ENCODE assay signal across 17 cellular contexts in genomic region chr11:86492370-86493030, GRCh38.
DNase-seq lines count a peak whose midpoint lies in the region; ATAC-seq, FAIRE-seq and TF ChIP-seq lines count a peak whose summit lies in the region.
"Had no signal": no experiment of that assay in that cellular context is flagged by ENCODE, and none has a peak within 500 bp of the region (broad histone marks: within the 10 kb centered on the region; RNA-seq: fewer than 3 reads in every experiment).

No MANE protein-coding gene starts in this region.

- ATAC-seq in stimulated activated naive CD8-positive, alpha-beta T cell treated with anti-CD3 and anti-CD28 coated beads, Interleukin-15, Interleukin-2, amounts not matched to agents 100 U/mL and 50 U/mL, for 24 hours = peak; percentile 60
- no peak for ATAC-seq in stimulated activated naive CD8-positive, alpha-beta T cell treated with anti-CD3 and anti-CD28 coated beads, Interleukin-15, amount 100 ng/mL, for 72 hours
- ATAC-seq in heart right ventricle = peak; percentile 25 to 71 (median 62)
- peak; percentile 37 for ATAC-seq in aorta (ENCODE audit: low FRiP score)
- no peak for ATAC-seq in GM18909 (IDR thresholded peaks at IDR 0.05; ENCODE audit: poor library complexity, unreplicated experiment)
- ATAC-seq: PC-3 had no signal

- H3K9me3 ChIP-seq in heart right ventricle (no peaks in the 10 kb centered on the region), aorta (ENCODE audit: control insufficient read depth, low read length) (no peaks in the 10 kb centered on the region), small intestine (ENCODE audit: control insufficient read depth, low read depth) (no peaks in the 10 kb centered on the region)
- H3K9me3 ChIP-seq: Caco-2, HAP-1 had no signal

- H3K27ac ChIP-seq in heart right ventricle = peak overlapping the region in 4 of 10 donors; percentile 4 to 46 (median 30)
- peak overlapping the region; percentile 1 to 35 for H3K27ac ChIP-seq in aorta (ENCODE audit: low read depth in 1 of 2, low read length in 2 of 2)
- H3K27ac ChIP-seq in small intestine (ENCODE audit: low read depth in 1 of 2, low read length in 1 of 2) = no peak overlapping the region

- 57 to 58% methylated on average over 4 of the region's 4 CpGs for WGBS in heart right ventricle, 2 donors
- WGBS in aorta, 2 donors = 10 to 15% methylated on average over 4 of the region's 4 CpGs
- 80 to 93% (median 87%) methylated on average over 4 of the region's 4 CpGs for WGBS in small intestine, 3 donors

- H3K36me3 Mint-ChIP-seq in nephron progenitor cell (ENCODE audit: low read depth) (no peaks in the 10 kb centered on the region), HFFc6 (ENCODE audit: low read depth) (no peaks in the 10 kb centered on the region)

- no peaks in the 10 kb centered on the region for H3K27me3 ChIP-seq in heart right ventricle
- no peaks in the 10 kb centered on the region for H3K27me3 ChIP-seq in aorta (ENCODE audit: control insufficient read depth in 1 of 2, insufficient read depth in 2 of 2, low read length in 1 of 2)
- H3K27me3 ChIP-seq in small intestine (ENCODE audit: control insufficient read depth in 2 of 2, insufficient read depth in 2 of 2, low read length in 2 of 2) = no peaks in the 10 kb centered on the region

- no peaks in the 10 kb centered on the region for H3K9me3 Mint-ChIP-seq in stimulated activated naive CD8-positive, alpha-beta T cell treated with anti-CD3 and anti-CD28 coated beads, Interleukin-15, amount 100 ng/mL, for 72 hours
- no peaks in the 10 kb centered on the region for H3K9me3 Mint-ChIP-seq in nephron progenitor cell
- no peaks in the 10 kb centered on the region for H3K9me3 Mint-ChIP-seq in HFFc6

- no peaks in the 10 kb centered on the region for H3K4me1 Mint-ChIP-seq in stimulated activated naive CD8-positive, alpha-beta T cell treated with anti-CD3 and anti-CD28 coated beads, Interleukin-15, amount 100 ng/mL, for 72 hours
- H3K4me1 Mint-ChIP-seq in nephron progenitor cell (peaks cover 52% of the 10 kb centered on the region), HFFc6 (ENCODE audit: low read depth) (peaks cover 7% of the 10 kb centered on the region)

- TF ChIP-seq CTCF in heart right ventricle (IDR thresholded peaks at IDR 0.05) (peak in 1 of 9 donors; percentile 7), nephron progenitor cell (IDR thresholded peaks at IDR 0.05) (no peak), HFFc6 (IDR thresholded peaks at IDR 0.05) (no peak)

- DNase-seq in stimulated activated naive CD8-positive, alpha-beta T cell treated with anti-CD3 and anti-CD28 coated beads, Interleukin-15, Interleukin-2, amounts not matched to agents 100 U/mL and 50 U/mL, for 24 hours = no peak
- no peak for DNase-seq in stimulated activated naive CD8-positive, alpha-beta T cell treated with anti-CD3 and anti-CD28 coated beads, Interleukin-15, amount 100 ng/mL, for 72 hours
- peak in 1 of 2 donors; percentile 43 for DNase-seq in heart right ventricle
- DNase-seq in nephron progenitor cell = no peak
- DNase-seq in aorta = peak in 1 of 2 donors; percentile 51
- no peak for DNase-seq in HFFc6
- DNase-seq in small intestine = no peak
- DNase-seq: AML-193, Caco-2, KBM-7, NCI-H1048, NCI-H345, NCI-H526 treated with DMSO at 0.1 percent for 48 hours, PC-3 had no signal

- H3K27ac Mint-ChIP-seq in stimulated activated naive CD8-positive, alpha-beta T cell treated with anti-CD3 and anti-CD28 coated beads, Interleukin-15, amount 100 ng/mL, for 72 hours = no peak overlapping the region
- H3K27ac Mint-ChIP-seq in nephron progenitor cell = peak overlapping the region; percentile 20
- H3K27ac Mint-ChIP-seq in HFFc6 = no peak overlapping the region

- H3K4me3 Mint-ChIP-seq in stimulated activated naive CD8-positive, alpha-beta T cell treated with anti-CD3 and anti-CD28 coated beads, Interleukin-15, amount 100 ng/mL, for 72 hours = no peak overlapping the region
- H3K4me3 Mint-ChIP-seq in nephron progenitor cell (no peak overlapping the region), HFFc6 (no peak overlapping the region)

- H3K4me3 ChIP-seq in heart right ventricle (no peak overlapping the region), aorta (ENCODE audit: low read length in 2 of 2) (no peak overlapping the region), small intestine (ENCODE audit: low read depth in 1 of 2, low read length in 2 of 2) (no peak overlapping the region)
- H3K4me3 ChIP-seq: HAP-1 had no signal

- intact Hi-C loops in heart right ventricle (cut with DNase I) (no loop called here), aorta (cut with DNase I) (no loop called here)

- H3K4me1 ChIP-seq in heart right ventricle (peaks cover 0 to 24% (median 8%) of the 10 kb centered on the region in 9 donors), aorta (ENCODE audit: control insufficient read depth in 1 of 2, insufficient read depth in 2 of 2, low read length in 2 of 2) (peaks cover 0 to 6% of the 10 kb centered on the region in 2 donors), small intestine (ENCODE audit: control insufficient read depth in 2 of 2, insufficient read depth in 1 of 2, low read depth in 1 of 2, low read length in 1 of 2) (no peaks in the 10 kb centered on the region)
- H3K4me1 ChIP-seq: HAP-1 had no signal

- H3K36me3 ChIP-seq in heart right ventricle = peaks cover 0 to 20% (median 0%) of the 10 kb centered on the region in 9 donors
- no peaks in the 10 kb centered on the region for H3K36me3 ChIP-seq in aorta (ENCODE audit: control insufficient read depth in 1 of 2, insufficient read depth in 2 of 2, low read length in 1 of 2)
- H3K36me3 ChIP-seq in small intestine (ENCODE audit: control insufficient read depth in 2 of 2, insufficient read depth in 2 of 2, low read length in 2 of 2) = no peaks in the 10 kb centered on the region
- H3K36me3 ChIP-seq: HAP-1 had no signal

- H3K27me3 Mint-ChIP-seq in stimulated activated naive CD8-positive, alpha-beta T cell treated with anti-CD3 and anti-CD28 coated beads, Interleukin-15, amount 100 ng/mL, for 72 hours = no peaks in the 10 kb centered on the region
- H3K27me3 Mint-ChIP-seq in nephron progenitor cell (ENCODE audit: low read depth, poor library complexity) (peaks cover 12% of the 10 kb centered on the region), HFFc6 (ENCODE audit: insufficient read depth) (peaks cover 1% of the 10 kb centered on the region)

- no peak for FAIRE-seq in small intestine (lab: Jason Lieb, UNC)
- FAIRE-seq: HTR-8/SVneo had no signal

Comparison
In these comparisons a context has a peak if more than half of its experiments do, and no peak if none do; other contexts are left out.
1. ATAC-seq: peak in stimulated activated naive CD8-positive, alpha-beta T cell treated with anti-CD3 and anti-CD28 coated beads, Interleukin-15, Interleukin-2, amounts not matched to agents 100 U/mL and 50 U/mL, for 24 hours (single experiment), heart right ventricle (8 of 8) and aorta (single experiment); none in stimulated activated naive CD8-positive, alpha-beta T cell treated with anti-CD3 and anti-CD28 coated beads, Interleukin-15, amount 100 ng/mL, for 72 hours (single experiment) and GM18909 (single experiment).
2. H3K27ac ChIP-seq: peak in aorta (2 of 2); none in small intestine (0 of 2).